ENCODE assay signal across 9 cellular contexts in genomic region chr1:37434292-37434907, GRCh38. TPM values are rescaled to one million over a fixed set of nuclear protein-coding genes. Genes with fewer than 3 reads are reported as not detected.
A peak's percentile ranks its signal among the peaks of the same experiment; 100 is the strongest.
DNase-seq lines count a peak whose midpoint lies in the region; ATAC-seq, FAIRE-seq and TF ChIP-seq lines count a peak whose summit lies in the region.
"Had no signal": no experiment of that assay in that cellular context is flagged by ENCODE, and none has a peak within 500 bp of the region (broad histone marks: within the 10 kb centered on the region; RNA-seq: fewer than 3 reads in every experiment).

No MANE protein-coding gene starts in this region.

- no peaks in the 10 kb centered on the region for H3K9me2 ChIP-seq in PC-9 (ENCODE audit: insufficient read depth)

- H2AFZ ChIP-seq in PC-9, result no peak overlapping the region

- POLR2A ChIA-PET in PC-9 (lab: Charles Lee; ENCODE audit: unreplicated experiment), result interaction anchor here (0.5 kb wide), 1 partner anchor 101 kb away, joined by 3 read pairs; no protein-coding TSS in a partner anchor

- FAIRE-seq in D721Med (lab: Jason Lieb, UNC), result no peak

- ATAC-seq in omental fat pad (ENCODE audit: low FRiP score), result no peak
- peak; percentile 50 for ATAC-seq in thoracic aorta (ENCODE audit: insufficient number of reproducible peaks, low FRiP score, low read depth)
- ATAC-seq in GM18867 (IDR thresholded peaks at IDR 0.05; ENCODE audit: unreplicated experiment), result no peak

- no peaks in the 10 kb centered on the region for H3K79me2 ChIP-seq in PC-9 (ENCODE audit: low read depth)

- TF ChIP-seq CTCF in D721Med (IDR thresholded peaks at IDR 0.05; ENCODE audit: insufficient read depth, missing control alignments) (peak; percentile 88), HL-60 (IDR thresholded peaks at IDR 0.05; ENCODE audit: insufficient read depth, low read length) (peak; percentile 96), PC-9 (conservative IDR thresholded peaks at IDR 0.05) (peak; percentile 98), omental fat pad (IDR thresholded peaks at IDR 0.05) (peak in 2 of 3 donors; percentile 25 to 52), thoracic aorta (IDR thresholded peaks at IDR 0.05) (peak; percentile 85)

- H3K36me3 ChIP-seq in PC-9 (ENCODE audit: low read depth) (no peaks in the 10 kb centered on the region), thoracic aorta (no peaks in the 10 kb centered on the region)

- BruUV-seq in PC-9 (replicated peaks; lab: Mats Ljungman, UMichigan), result no TSS peak

- CTCF ChIA-PET in PC-9 (lab: Charles Lee), result interaction anchor here (0.5 to 1.2 kb wide), 7 partner anchors 15 to 985 kb away, joined by 3 to 7 read pairs (median 3); no protein-coding TSS in a partner anchor

- no peaks in the 10 kb centered on the region for H4K20me1 ChIP-seq in PC-9 (ENCODE audit: insufficient read depth)

- H3K27me3 ChIP-seq in HL-60 (ENCODE audit: insufficient read depth, poor library complexity, severe bottlenecking) (peaks cover 6% of the 10 kb centered on the region), PC-9 (ENCODE audit: insufficient read depth, low read depth) (peaks cover 60% of the 10 kb centered on the region), thoracic aorta (replicated peaks; ENCODE audit: insufficient read depth) (no peaks in the 10 kb centered on the region)

- H3K27ac ChIP-seq in HL-60 (replicated peaks) (no peak overlapping the region), PC-9 (no peak overlapping the region), thoracic aorta (no peak overlapping the region)
- H3K27ac ChIP-seq: SK-N-MC had no signal

- H3K4me2 ChIP-seq in PC-9, result no peak overlapping the region

- H3K9me3 ChIP-seq in PC-9 (ENCODE audit: insufficient read depth, low read depth) (no peaks in the 10 kb centered on the region), thoracic aorta (no peaks in the 10 kb centered on the region)

- no peak overlapping the region for H3K4me3 ChIP-seq in HL-60 (replicated peaks; ENCODE audit: insufficient read depth, low read length)
- no peak overlapping the region for H3K4me3 ChIP-seq in PC-9
- H3K4me3 ChIP-seq in thoracic aorta, result no peak overlapping the region
- H3K4me3 ChIP-seq: SK-N-MC had no signal

- no peaks in the 10 kb centered on the region for H3K4me1 ChIP-seq in PC-9 (replicated peaks; ENCODE audit: insufficient read depth)
- H3K4me1 ChIP-seq in thoracic aorta (ENCODE audit: control insufficient read depth in 1 of 2, low read depth in 2 of 2), result no peaks in the 10 kb centered on the region

- no peaks in the 10 kb centered on the region for H3F3A ChIP-seq in PC-9 (ENCODE audit: insufficient read depth, low read depth)

- intact Hi-C loops in PC-9 (cut with micrococcal nuclease; ENCODE audit: unreplicated experiment), result loop anchor here (1.0 to 5.0 kb wide), 3 partner anchors 731 to 882 kb away; no protein-coding TSS in a partner anchor

- DNase-seq in D721Med (ENCODE audit: insufficient read length, low spot score) (peak; percentile 89), HL-60 (ENCODE audit: low read depth in 1 of 2, low spot score in 1 of 2) (peak in 1 of 2 experiments; percentile 57), PC-9 (peak in 1 of 2 experiments; percentile 70), activated T-helper 1 cell treated with Interleukin-2 at 50 U/mL for 16 hours (ENCODE audit: low read depth) (peak; percentile 40), fibroblast of the conjunctiva (ENCODE audit: low read depth) (peak; percentile 18), omental fat pad (ENCODE audit: low spot score) (peak; percentile 58), thoracic aorta (ENCODE audit: low spot score) (no peak)

RNA-seq across cellular contexts. Expression of gene ZC3H12A, which starts 40.0 kb away (rescaled TPM):
- 18.7 and 18.9 TPM in 2 replicates for total RNA-seq in PC-9 (2021)
- 100 to 1,000 TPM in 1 of 4 donors, 10 to 100 TPM in 2, 1 to 10 TPM in 1; 9.9 to 137 (median 30.4) TPM for total RNA-seq in omental fat pad
- 10 to 100 TPM; 22.1 to 32.4 TPM for total RNA-seq in thoracic aorta

Comparison
In these comparisons a context has a peak if more than half of its experiments do, and no peak if none do; other contexts are left out.
1. CTCF ChIP-seq: peak in every context shown above with its lines; median percentile 98 in PC-9; 96 in HL-60; 88 in D721Med; 85 in thoracic aorta; 38 in omental fat pad.